ENCODE assay signal across 8 cellular contexts in genomic region chr7:95527033-95527775, GRCh38. TPM values are rescaled to one million over a fixed set of nuclear protein-coding genes. Genes with fewer than 3 reads are reported as not detected.
DNase-seq lines count a peak whose midpoint lies in the region; ATAC-seq and TF ChIP-seq lines count a peak whose summit lies in the region.

No MANE protein-coding gene starts in this region.

- H3K9me3 Mint-ChIP-seq in nephron progenitor cell = no peaks in the 10 kb centered on the region

- no peak for TF ChIP-seq POLR2A in NB4 (IDR thresholded peaks at IDR 0.05; ENCODE audit: extremely low read depth, insufficient read length)

- H3K36me3 Mint-ChIP-seq in nephron progenitor cell (ENCODE audit: low read depth) = no peaks in the 10 kb centered on the region

- H3K4me3 ChIP-seq in NB4 (ENCODE audit: low read depth, low read length) (no peak overlapping the region), fibroblast of pulmonary artery (replicated peaks; ENCODE audit: low read depth, low read length) (no peak overlapping the region)

- H3K27ac Mint-ChIP-seq in nephron progenitor cell = no peak overlapping the region

- peaks cover 35% of the 10 kb centered on the region for H3K4me1 Mint-ChIP-seq in nephron progenitor cell

- ATAC-seq in GM19328 (IDR thresholded peaks at IDR 0.05; ENCODE audit: unreplicated experiment) = no peak

- H3K27me3 Mint-ChIP-seq in nephron progenitor cell (ENCODE audit: low read depth, poor library complexity) = peaks cover 3% of the 10 kb centered on the region

- TF ChIP-seq CTCF in NB4 (IDR thresholded peaks at IDR 0.05; ENCODE audit: low read depth, low read length) (peak; percentile 90), fibroblast of pulmonary artery (IDR thresholded peaks at IDR 0.05; ENCODE audit: low read length, missing control alignments) (peak; percentile 96), nephron progenitor cell (IDR thresholded peaks at IDR 0.05) (peak; percentile 94)

- no peak overlapping the region for H3K4me3 Mint-ChIP-seq in nephron progenitor cell

- DNase-seq in ELF-1 (ENCODE audit: low read depth, low spot score) (peak; percentile 68), H4 (ENCODE audit: low spot score) (peak; percentile 74), NB4 (ENCODE audit: low read depth) (peak; percentile 65), SKM-1 (lab: John Stamatoyannopoulos, UW; ENCODE audit: unreplicated experiment) (peak; percentile 69), fibroblast of pulmonary artery (ENCODE audit: low read depth) (peak; percentile 74), nephron progenitor cell (peak; percentile 59)
- no peak for DNase-seq in activated effector memory CD4-positive, alpha-beta T cell treated with anti-CD3 and anti-CD28 coated beads, Interleukin-2, amount 50 U/mL, for 16 hours

RNA-seq across cellular contexts. Expression of gene ASB4, which starts 41.5 kb away (rescaled TPM):
- total RNA-seq in H4 (2014; rRNA removed; shearing (Covaris generic)) = not detected in 2 replicates
